ENCODE assay signal across 12 cellular contexts in the genomic region with DNA sequence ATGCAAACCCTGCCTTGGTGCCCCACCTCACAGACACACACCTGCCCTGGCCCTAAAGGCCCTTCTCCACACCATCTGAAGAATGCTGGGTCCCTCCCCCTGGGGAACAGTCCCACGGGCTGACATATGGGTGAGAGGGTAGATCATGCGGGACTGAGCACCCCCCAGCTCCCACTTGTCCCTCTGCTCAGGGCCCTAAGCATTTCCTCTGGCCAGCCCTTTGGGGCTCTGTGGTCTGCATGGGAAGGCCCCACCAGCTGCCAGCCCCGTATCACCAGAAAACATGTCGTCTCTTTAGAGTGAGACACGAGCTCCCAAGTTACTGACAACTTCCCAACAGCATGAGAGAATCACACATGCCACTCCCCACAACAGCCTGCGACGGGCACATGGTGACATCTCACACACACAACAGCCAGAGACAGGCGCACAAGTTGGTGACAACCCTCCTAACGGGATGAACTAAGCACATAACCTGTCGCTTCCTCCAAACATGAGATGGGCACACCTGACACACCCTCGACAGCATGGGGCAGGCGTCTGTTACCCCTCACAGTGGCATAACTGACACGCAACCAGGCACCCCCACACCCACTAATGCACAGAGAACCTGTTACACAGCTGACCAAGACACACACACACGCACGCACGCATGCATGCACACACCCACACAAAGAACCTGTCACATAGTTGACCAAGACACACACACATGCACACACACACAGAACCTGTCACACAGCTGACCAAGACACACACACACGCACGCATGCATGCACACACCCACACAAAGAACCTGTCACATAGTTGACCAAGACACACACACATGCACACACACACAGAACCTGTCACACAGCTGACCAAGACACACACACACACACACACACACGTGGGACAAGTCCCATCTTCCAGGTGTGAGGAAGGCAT. TPM values are rescaled to one million over a fixed set of nuclear protein-coding genes. Genes with fewer than 3 reads are reported as not detected.
DNase-seq lines count a peak whose midpoint lies in the region; ATAC-seq, FAIRE-seq and TF ChIP-seq lines count a peak whose summit lies in the region.
"Had no signal": no experiment of that assay in that cellular context is flagged by ENCODE, and none has a peak within 500 bp of the region (broad histone marks: within the 10 kb centered on the region; RNA-seq: fewer than 3 reads in every experiment).

No MANE protein-coding gene starts in this region.

- H3K27me3 ChIP-seq in lower lobe of right lung (ENCODE audit: low read depth) (no peaks in the 10 kb centered on the region), spleen (replicated peaks in 1 of 7) (no peaks in the 10 kb centered on the region)

- H3K9me3 ChIP-seq in lower lobe of right lung = no peaks in the 10 kb centered on the region
- H3K9me3 ChIP-seq in spleen = no peaks in the 10 kb centered on the region

- H3K4me3 ChIP-seq in lower lobe of right lung (no peak overlapping the region), spleen (no peak overlapping the region)

- ATAC-seq in lower lobe of right lung = no peak
- ATAC-seq in left colon = no peak

- H3K27ac ChIP-seq in lower lobe of right lung (peak overlapping the region; percentile 74), spleen (peak overlapping the region in 7 of 8 donors; percentile 52 to 96 (median 82))

- WGBS in spleen, 5 donors = 55 to 63% (median 60%) methylated on average over 12 to 19 of the region's 19 CpGs

- no peak for TF ChIP-seq POLR2A in GM12891 (IDR thresholded peaks at IDR 0.05; ENCODE audit: low read depth, low read length)
- TF ChIP-seq POLR2A in spleen (IDR thresholded peaks at IDR 0.05) = no peak

- DNase-seq in GM12891 (ENCODE audit: insufficient read length, low spot score) = no peak
- DNase-seq in cerebellar cortex (ENCODE audit: low spot score) = peak; percentile 41
- DNase-seq in lower lobe of right lung = no peak
- DNase-seq in spleen = no peak
- DNase-seq in left colon = no peak
- DNase-seq in SIG-M5 treated with dmso at 0.1 percent for 504 hours (lab: John Stamatoyannopoulos, UW; ENCODE audit: unreplicated experiment) = no peak
- DNase-seq in middle frontal gyrus (ENCODE audit: extremely low spot score, low spot score) = no peak
- DNase-seq in SW480 (ENCODE audit: low spot score) = no peak
- DNase-seq: central memory CD4-positive, alpha-beta T cell; KBM-7; NCI-H510A; T-helper 1 cell had no signal

- H3K36me3 ChIP-seq in lower lobe of right lung (peaks cover 10% of the 10 kb centered on the region), spleen (peaks cover 0 to 10% (median 2%) of the 10 kb centered on the region in 6 donors)

- no peak for TF ChIP-seq CTCF in lower lobe of right lung (IDR thresholded peaks at IDR 0.05)
- no peak for TF ChIP-seq CTCF in spleen (IDR thresholded peaks at IDR 0.05 in 8 of 11, conservative IDR thresholded peaks at IDR 0.05 in 3 of 11)

- intact Hi-C loops in lower lobe of right lung (cut with DNase I) = no loop called here
- intact Hi-C loops in spleen (cut with DNase I; ENCODE audit: low total_unique reads) = loop anchor here (5.0 kb wide), 1 partner anchor 35 kb away; no protein-coding TSS in a partner anchor
- intact Hi-C loops in left colon (cut with DNase I, micrococcal nuclease) = no loop called here

- H3K4me1 ChIP-seq in lower lobe of right lung (peaks cover 70% of the 10 kb centered on the region), spleen (peaks cover 28 to 100% (median 82%) of the 10 kb centered on the region in 6 donors)

- peak; percentile 96 for FAIRE-seq in GM12891 (lab: Jason Lieb, UNC)

TF ChIP-seq in GM12891, 5 proteins besides CTCF, POLR2A, EP300 and RAD21:
- TF ChIP-seq SPI1 (IDR thresholded peaks at IDR 0.05; ENCODE audit: low read depth, low read length) (no peak), POU2F2 (IDR thresholded peaks at IDR 0.05; ENCODE audit: low read depth, low read length) (no peak), POLR2AphosphoS5 (IDR thresholded peaks at IDR 0.05; ENCODE audit: low read depth, low read length) (no peak), TAF1 (IDR thresholded peaks at IDR 0.05; ENCODE audit: low read depth, low read length) (no peak), PAX5 (IDR thresholded peaks at IDR 0.05; ENCODE audit: insufficient read depth, low read length, severe bottlenecking) (no peak)

RNA-seq across cellular contexts. Expression of gene AHDC1, which starts 41.2 kb away (rescaled TPM):
- 6.8 TPM for polyA plus RNA-seq in GM12891 (2012; ENCODE audit: low read depth, missing spikeins)
- total RNA-seq in lower lobe of right lung (23.7 TPM), spleen (100 to 1,000 TPM in 1 of 7 donors, 10 to 100 TPM in 6; 35.1 to 104 (median 54.6) TPM), left colon (10 to 100 TPM; 21.5 to 25.2 TPM)
- 10 to 100 TPM in 1 of 3 donors, 1 to 10 TPM in 2; 3.2 to 24.2 (median 4.3) TPM for polyA plus RNA-seq in spleen
